ENCODE assay signal across 8 cellular contexts in genomic region chr6:32413427-32414047, GRCh38. TPM values are rescaled to one million over a fixed set of nuclear protein-coding genes. Genes with fewer than 3 reads are reported as not detected.
DNase-seq lines count a peak whose midpoint lies in the region; ATAC-seq and TF ChIP-seq lines count a peak whose summit lies in the region.

No MANE protein-coding gene starts in this region.

- H3K27me3 ChIP-seq in Loucy (ENCODE audit: insufficient read depth, low read length, poor library complexity, severe bottlenecking) (no peaks in the 10 kb centered on the region), ovary (no peaks in the 10 kb centered on the region), tibial artery (peaks cover 0 to 58% of the 10 kb centered on the region in 2 donors)

- H3F3A ChIP-seq in Loucy (ENCODE audit: low read depth), result no peaks in the 10 kb centered on the region

- no peaks in the 10 kb centered on the region for H4K20me1 ChIP-seq in Loucy (ENCODE audit: insufficient read depth, low read length, poor library complexity, severe bottlenecking)

- no peak for TF ChIP-seq EP300 in ovary (IDR thresholded peaks at IDR 0.05)

- TF ChIP-seq CTCF in Loucy (conservative IDR thresholded peaks at IDR 0.05; ENCODE audit: low read length) (peak; percentile 91), ovary (IDR thresholded peaks at IDR 0.05) (peak; percentile 71 to 84 (median 71)), tibial artery (IDR thresholded peaks at IDR 0.05) (peak; percentile 77 to 94)

- H3K4me1 ChIP-seq in Loucy (ENCODE audit: insufficient read depth, low read length, poor library complexity, severe bottlenecking) (peaks cover 4% of the 10 kb centered on the region), ovary (ENCODE audit: insufficient read depth) (no peaks in the 10 kb centered on the region), tibial artery (peaks cover 0 to 8% (median 3%) of the 10 kb centered on the region in 4 donors)

- H3K27ac ChIP-seq in ovary (no peak overlapping the region), tibial artery (no peak overlapping the region)

- no peak overlapping the region for H3K4me3 ChIP-seq in Loucy (ENCODE audit: low read length, poor library complexity, severe bottlenecking)
- no peak overlapping the region for H3K4me3 ChIP-seq in ovary
- H3K4me3 ChIP-seq in tibial artery, result no peak overlapping the region

- H3K79me2 ChIP-seq in Loucy (ENCODE audit: insufficient read depth, low read length), result no peaks in the 10 kb centered on the region

- intact Hi-C loops in ovary (cut with DNase I) (loop anchor here (2.0 to 10.0 kb wide), 5 partner anchors 39 to 381 kb away; no protein-coding TSS in a partner anchor), tibial artery (cut with DNase I; ENCODE audit: low total_unique reads) (loop anchor here (5.0 kb wide), 1 partner anchor 289 kb away; no protein-coding TSS in a partner anchor)

- H3K36me3 ChIP-seq in Loucy (ENCODE audit: insufficient read depth, low read length) (no peaks in the 10 kb centered on the region), ovary (no peaks in the 10 kb centered on the region), tibial artery (no peaks in the 10 kb centered on the region)

- DNase-seq in GDM1 (lab: John Stamatoyannopoulos, UW), result peak; percentile 54
- peak; percentile 76 for DNase-seq in SK-N-DZ (ENCODE audit: low spot score)
- peak; percentile 79 for DNase-seq in activated gamma-delta T cell treated with anti-CD3 and anti-CD28 coated beads, Interleukin-2, amount 50 U/mL, for 16 hours (ENCODE audit: low read depth)
- peak; percentile 66 for DNase-seq in globus pallidus (ENCODE audit: low spot score)
- DNase-seq in ovary, result peak; percentile 70 to 86 (median 79)
- DNase-seq in tibial artery, result peak; percentile 71 to 74

- H3K9me3 ChIP-seq in Loucy (ENCODE audit: insufficient read depth, low read depth, low read length), result no peaks in the 10 kb centered on the region
- no peaks in the 10 kb centered on the region for H3K9me3 ChIP-seq in ovary
- H3K9me3 ChIP-seq in tibial artery, result no peaks in the 10 kb centered on the region

- H2AFZ ChIP-seq in Loucy (ENCODE audit: low read length), result peak overlapping the region; percentile 80

- ATAC-seq in HG02571 (IDR thresholded peaks at IDR 0.05; ENCODE audit: unreplicated experiment), result no peak

- WGBS in ovary, 3 donors, result 2 to 7% (median 4%) methylated on average over 11 of the region's 11 CpGs

- H3K9ac ChIP-seq in Loucy (ENCODE audit: low read depth, low read length, poor library complexity, severe bottlenecking), result no peak overlapping the region

- no peak overlapping the region for H3K4me2 ChIP-seq in Loucy (ENCODE audit: low read depth, low read length, poor library complexity, severe bottlenecking)

- H3K9me2 ChIP-seq in Loucy (replicated peaks; ENCODE audit: low read depth, low read length), result no peaks in the 10 kb centered on the region

- TF ChIP-seq POLR2A in ovary (IDR thresholded peaks at IDR 0.05), result no peak

RNA-seq across cellular contexts. Expression of gene BTNL2, which starts 6.6 kb away (rescaled TPM):
- not detected in 2 replicates for polyA plus RNA-seq in SK-N-DZ (2014; cell fraction: cytosol; rRNA removed)
- not detected in 2 replicates for polyA plus RNA-seq in SK-N-DZ (2014; cell fraction: nucleus; rRNA removed)
- total RNA-seq in ovary, result not detected
- not detected for polyA plus RNA-seq in ovary

RNA-seq across cellular contexts. Expression of gene HLA-DRA, which starts 26.1 kb away (rescaled TPM):
- not detected in 2 replicates for polyA plus RNA-seq in SK-N-DZ (2014; cell fraction: cytosol; rRNA removed)
- polyA plus RNA-seq in SK-N-DZ (2014; cell fraction: nucleus; rRNA removed), result not detected in 2 replicates
- 100 to 1,000 TPM in 5 of 7 donors, 10 to 100 TPM in 2; 19.5 to 262 (median 130) TPM for total RNA-seq in ovary
- 1,000 to 10,000 TPM in 1 of 2 donors, 100 to 1,000 TPM in 1; 118 to 1,131 TPM for polyA plus RNA-seq in ovary

RNA-seq across cellular contexts. Expression of gene TSBP1, which starts 41.8 kb away (rescaled TPM):
- polyA plus RNA-seq in SK-N-DZ (2014; cell fraction: cytosol; rRNA removed), result not detected in 2 replicates
- not detected in 2 replicates for polyA plus RNA-seq in SK-N-DZ (2014; cell fraction: nucleus; rRNA removed)
- not detected for total RNA-seq in ovary
- not detected for polyA plus RNA-seq in ovary
